In the genomic region with DNA sequence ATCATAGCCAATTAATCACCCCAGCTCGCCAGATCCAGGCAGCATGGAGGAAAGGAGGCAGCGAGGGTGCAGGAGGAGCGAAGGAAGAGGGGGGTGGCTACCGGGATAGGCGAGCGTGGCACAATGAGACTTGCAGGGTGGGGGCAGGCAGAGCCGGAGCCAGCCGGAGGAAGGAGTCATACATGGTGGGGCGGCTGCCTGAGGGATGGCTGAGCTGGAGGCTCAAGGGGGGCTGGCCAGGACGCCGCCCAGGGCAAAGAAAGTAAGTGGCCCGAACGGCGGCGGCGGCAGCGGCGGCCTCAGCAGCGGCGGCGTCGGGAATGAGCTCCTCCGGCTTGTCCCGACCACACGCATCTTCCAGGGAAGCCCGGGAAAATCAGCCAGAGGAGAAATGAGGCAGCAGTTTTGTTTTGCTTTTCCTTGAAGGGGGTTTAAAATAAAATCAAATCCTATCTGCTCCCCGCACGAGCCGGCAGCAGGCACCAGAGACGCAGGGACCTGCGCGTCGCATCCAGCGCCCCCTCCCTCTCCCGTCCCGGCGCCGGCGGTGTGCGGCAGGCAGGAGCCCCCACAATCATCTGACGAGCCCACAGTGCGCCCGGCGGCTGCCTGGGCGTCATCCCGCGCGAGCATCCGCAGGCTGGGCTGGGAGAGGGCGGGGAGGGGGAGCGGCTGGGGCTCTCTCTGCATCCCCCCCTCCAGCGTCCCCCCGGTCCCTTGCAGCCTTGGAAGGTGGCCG, we compare ENCODE assay signal across 11 cellular contexts.
DNase-seq lines count a peak whose midpoint lies in the region; ATAC-seq and TF ChIP-seq lines count a peak whose summit lies in the region.
"Had no signal": no experiment of that assay in that cellular context is flagged by ENCODE, and none has a peak within 500 bp of the region (broad histone marks: within the 10 kb centered on the region; RNA-seq: fewer than 3 reads in every experiment).

No MANE protein-coding gene starts in this region.

- DNase-seq in HT1080 (ENCODE audit: low read depth) (peak; percentile 29), astrocyte of the spinal cord (ENCODE audit: low read depth, low spot score) (peak; percentile 14), stromal cell of bone marrow (ENCODE audit: low read depth) (peak; percentile 25), GM20000 (ENCODE audit: low spot score) (no peak)
- DNase-seq: activated gamma-delta T cell treated with Interleukin-2 at 50 U/mL for 16 hours, MM.1S, SW 1271 had no signal

- H3K4me3 ChIP-seq in astrocyte of the spinal cord (ENCODE audit: low read depth, low read length), result peak overlapping the region; percentile 18
- peak overlapping the region; percentile 49 for H3K4me3 ChIP-seq in iPS-18c (ENCODE audit: insufficient read depth, low read depth, low read length)

- ATAC-seq in GM21723 (IDR thresholded peaks at IDR 0.05; ENCODE audit: unreplicated experiment), result no peak
- no peak for ATAC-seq in GM21737 (IDR thresholded peaks at IDR 0.05; ENCODE audit: unreplicated experiment)
- ATAC-seq in HG03039 (IDR thresholded peaks at IDR 0.05; ENCODE audit: unreplicated experiment), result no peak

- H3K9me3 ChIP-seq in iPS-18c (ENCODE audit: control insufficient read depth, insufficient read depth, low read length), result no peaks in the 10 kb centered on the region

- in situ Hi-C loops in astrocyte of the spinal cord (cut with HindIII; ENCODE audit: low sequenced_read_pairs), result no loop called here

- TF ChIP-seq CTCF in astrocyte of the spinal cord (IDR thresholded peaks at IDR 0.05; ENCODE audit: low read depth, low read length) (no peak), GM20000 (IDR thresholded peaks at IDR 0.05; ENCODE audit: extremely low read depth, missing control alignments) (no peak)
